In genomic region chr6:20212392-20213111, GRCh38 we compare ENCODE assay signal across 8 cellular contexts.
A peak's percentile ranks its signal among the peaks of the same experiment; 100 is the strongest.
DNase-seq lines count a peak whose midpoint lies in the region; ATAC-seq lines count a peak whose summit lies in the region.

Gene MBOAT1 (minus strand): TSS chr6:20212469. CDS start chr6:20212234, 235 bp downstream.

- peaks cover 10 to 29% of the 10 kb centered on the region in 2 donors for H3K4me1 ChIP-seq in mucosa of rectum (ENCODE audit: control insufficient read depth in 2 of 2, insufficient read depth in 2 of 2, low read length in 2 of 2)

- H3K9me3 ChIP-seq in mucosa of rectum (ENCODE audit: control insufficient read depth in 2 of 2, low read length in 2 of 2): no peaks in the 10 kb centered on the region

- no peaks in the 10 kb centered on the region for H3K36me3 ChIP-seq in mucosa of rectum (ENCODE audit: control insufficient read depth in 2 of 2, insufficient read depth in 2 of 2, low read length in 2 of 2)

- H3K27me3 ChIP-seq in mucosa of rectum (ENCODE audit: control insufficient read depth in 2 of 2, insufficient read depth in 2 of 2, low read length in 2 of 2): no peaks in the 10 kb centered on the region

- peak; percentile 87 for DNase-seq in COR-L47 (lab: John Stamatoyannopoulos, UW)
- DNase-seq in HPDE6-E6E7 (ENCODE audit: extremely low spot score): peak; percentile 72
- peak; percentile 89 for DNase-seq in NOMO-1 treated with DMSO at 0.1 percent for 48 hours (lab: John Stamatoyannopoulos, UW; ENCODE audit: unreplicated experiment)
- DNase-seq in activated T-cell treated with anti-CD3 and anti-CD28 coated beads for 1 hour (ENCODE audit: low read depth): peak; percentile 33
- DNase-seq in epithelial cell of prostate (ENCODE audit: low read depth, low spot score): no peak
- peak; percentile 78 for DNase-seq in stimulated activated CD8-positive, alpha-beta memory T cell treated with anti-CD3 and anti-CD28 coated beads, Interleukin-4, amount 100 ng/mL, for 48 hours

- H3K27ac ChIP-seq in epithelial cell of prostate (peak within 1 kb of the TSS; percentile 84), mucosa of rectum (ENCODE audit: low read depth in 2 of 2, low read length in 2 of 2) (peak within 1 kb of the TSS; percentile 92 to 95)

- peak within 1 kb of the TSS; percentile 84 to 92 for H3K4me3 ChIP-seq in mucosa of rectum (ENCODE audit: low read length in 2 of 2)

- peak within 1 kb of the TSS; percentile 89 to 93 for H3K9ac ChIP-seq in mucosa of rectum (ENCODE audit: low read depth in 1 of 2, low read length in 2 of 2)

- peak; percentile 47 for ATAC-seq in GM19468 (IDR thresholded peaks at IDR 0.05; ENCODE audit: extremely low read depth, unreplicated experiment)
